ENCODE assay signal across 9 cellular contexts in genomic region chr16:2151188-2152091, GRCh38. TPM values are rescaled to one million over a fixed set of nuclear protein-coding genes. Genes with fewer than 3 reads are reported as not detected.
DNase-seq lines count a peak whose midpoint lies in the region; ATAC-seq, FAIRE-seq and TF ChIP-seq lines count a peak whose summit lies in the region.
"Had no signal": no experiment of that assay in that cellular context is flagged by ENCODE, and none has a peak within 500 bp of the region (broad histone marks: within the 10 kb centered on the region; RNA-seq: fewer than 3 reads in every experiment).

No MANE protein-coding gene starts in this region.

- no peak overlapping the region for H2BK5ac ChIP-seq in H9 (ENCODE audit: insufficient read length, low read length)

- H3K9ac ChIP-seq in H9 (ENCODE audit: extremely low read depth, insufficient read length, low read length) (no peak overlapping the region), kidney (ENCODE audit: low read length in 2 of 2) (peak overlapping the region in 1 of 2 donors; percentile 12)

- H3K4ac ChIP-seq in H9 (ENCODE audit: low read depth, low read length): no peak overlapping the region

- H3T11ph ChIP-seq in H9 (ENCODE audit: low read length): no peak overlapping the region

- intact Hi-C loops in kidney (cut with DNase I): no loop called here

- H3K27ac ChIP-seq in AG04450 (ENCODE audit: low read depth, low read length) (peak overlapping the region; percentile 57), H9 (ENCODE audit: insufficient read length, low read depth, low read length) (no peak overlapping the region), kidney (ENCODE audit: low read depth in 2 of 2, low read length in 2 of 2) (no peak overlapping the region)

- H3K27me3 ChIP-seq in AG04450 (ENCODE audit: control insufficient read depth, insufficient read depth, low read length) (no peaks in the 10 kb centered on the region), H9 (ENCODE audit: insufficient read depth, low read length) (no peaks in the 10 kb centered on the region)

- peak overlapping the region; percentile 56 for H3K4me2 ChIP-seq in H9 (ENCODE audit: insufficient read depth, insufficient read length, low read length)

- no peak overlapping the region for H4K8ac ChIP-seq in H9 (replicated peaks; ENCODE audit: insufficient read length, low read depth, low read length)

- H3K9me3 ChIP-seq in AG04450 (ENCODE audit: control insufficient read depth, insufficient read depth, low read length): no peaks in the 10 kb centered on the region; the same call in 1 of the 2 replicates
- no peaks in the 10 kb centered on the region for H3K9me3 ChIP-seq in H9 (ENCODE audit: control insufficient read depth, low read depth, low read length)
- H3K9me3 ChIP-seq in kidney (ENCODE audit: control insufficient read depth in 1 of 2, low read length in 2 of 2): no peaks in the 10 kb centered on the region

- CTCF ChIA-PET in AG04450 (lab: Charles Lee): interaction anchor here (5.2 kb wide), 1 partner anchor 11 kb away, joined by 21 read pairs; no protein-coding TSS in a partner anchor
- CTCF ChIA-PET in activated CD4-positive, alpha-beta memory T cell treated with anti-CD3 and anti-CD28 coated beads, Interleukin-2, amount 10 ng/mL, durations not matched to agents 7 days and 5 days (lab: Charles Lee): interaction anchor here (0.6 to 3.7 kb wide), 5 partner anchors 11 to 147 kb away, joined by 3 to 18 read pairs (median 4); no protein-coding TSS in a partner anchor

- peaks cover 30% of the 10 kb centered on the region for H3K23me2 ChIP-seq in H9 (ENCODE audit: insufficient read length, low read depth, low read length, poor library complexity, severe bottlenecking)

- FAIRE-seq in kidney (lab: Jason Lieb, UNC): no peak
- FAIRE-seq: GM18507 had no signal

- ATAC-seq in GM19324 (IDR thresholded peaks at IDR 0.05; ENCODE audit: low FRiP score, unreplicated experiment) (no peak), GM18907 (IDR thresholded peaks at IDR 0.05; ENCODE audit: unreplicated experiment) (no peak), HG02938 (IDR thresholded peaks at IDR 0.05; ENCODE audit: unreplicated experiment) (no peak)

- peak overlapping the region; percentile 97 for H3K4me3 Mint-ChIP-seq in H9
- H3K4me3 Mint-ChIP-seq in activated CD4-positive, alpha-beta memory T cell treated with anti-CD3 and anti-CD28 coated beads, Interleukin-2, amount 10 ng/mL, durations not matched to agents 7 days and 5 days: peak overlapping the region; percentile 22

- H2BK20ac ChIP-seq in H9 (ENCODE audit: low read depth, low read length, poor library complexity, severe bottlenecking): no peak overlapping the region

- no CpG with 5 or more reads among the region's 13 CpGs for WGBS in H9 (ENCODE audit: extremely low coverage, insufficient read length, low lambda C conversion rate)

- no peak overlapping the region for H4K91ac ChIP-seq in H9 (ENCODE audit: insufficient read length, low read depth, low read length)

- no peak overlapping the region for H2AFZ ChIP-seq in H9 (ENCODE audit: low read length)

- H3K79me2 ChIP-seq in H9 (ENCODE audit: insufficient read depth, low read length): peaks cover 17% of the 10 kb centered on the region; the same call in 1 of the 2 replicates

- POLR2A ChIA-PET in AG04450 (lab: Yijun Ruan, JAX): interaction anchor here (1.1 kb wide), 1 partner anchor 187 kb away, joined by 4 read pairs; the partner anchor contains the start of gene RPS2
- POLR2A ChIA-PET in activated CD4-positive, alpha-beta memory T cell treated with anti-CD3 and anti-CD28 coated beads, Interleukin-2, amount 10 ng/mL, durations not matched to agents 7 days and 5 days (lab: Charles Lee): interaction anchor here (0.9 to 1.3 kb wide), 2 partner anchors 54 to 129 kb away, joined by 3 to 4 read pairs; partner anchors contain the start of gene MLST8

- H4K20me1 ChIP-seq in H9 (ENCODE audit: control insufficient read depth, insufficient read depth, insufficient read length): no peaks in the 10 kb centered on the region

- peaks cover 0 to 9% of the 10 kb centered on the region in 2 experiments; a peak in 3 of 5 replicates for H3K9me3 Mint-ChIP-seq in H9
- no peaks in the 10 kb centered on the region for H3K9me3 Mint-ChIP-seq in activated CD4-positive, alpha-beta memory T cell treated with anti-CD3 and anti-CD28 coated beads, Interleukin-2, amount 10 ng/mL, durations not matched to agents 7 days and 5 days

- no peak overlapping the region for H2BK15ac ChIP-seq in H9 (ENCODE audit: low read depth, low read length)

- DNase-seq in AG04450 (ENCODE audit: low read depth, low spot score): no peak
- DNase-seq in H9: peak; percentile 77
- DNase-seq in activated CD4-positive, alpha-beta memory T cell treated with anti-CD3 and anti-CD28 coated beads, Interleukin-2, amount 10 ng/mL, durations not matched to agents 7 days and 5 days: no peak
- DNase-seq in kidney: peak; percentile 66
- no peak for DNase-seq in NCI-H524 treated with DMSO at 0.1 percent for 48 hours (lab: John Stamatoyannopoulos, UW)

- H3K14ac ChIP-seq in H9 (ENCODE audit: insufficient read depth, low read length): no peak overlapping the region

- H3K23ac ChIP-seq in H9 (ENCODE audit: insufficient read length, low read depth, low read length): no peak overlapping the region

- TF ChIP-seq CTCF in AG04450 (IDR thresholded peaks at IDR 0.05; ENCODE audit: low read depth, low read length) (no peak), H9 (conservative IDR thresholded peaks at IDR 0.05) (no peak), kidney (IDR thresholded peaks at IDR 0.05; ENCODE audit: borderline replicate concordance, extremely low read depth, insufficient read depth) (no peak)

- H2AK5ac ChIP-seq in H9 (ENCODE audit: insufficient read length, low read length): no peak overlapping the region

- peaks cover 0 to 3% of the 10 kb centered on the region in 2 donors for H3K36me3 ChIP-seq in kidney (ENCODE audit: control insufficient read depth in 1 of 2, insufficient read depth in 2 of 2, low read length in 2 of 2)

- H3K4me1 ChIP-seq in H9 (ENCODE audit: insufficient read depth, low read length) (peaks cover 3% of the 10 kb centered on the region; the same call in 1 of the 2 replicates), kidney (ENCODE audit: control insufficient read depth in 1 of 2, insufficient read depth in 1 of 2, low read depth in 1 of 2, low read length in 2 of 2) (peaks cover 13 to 58% of the 10 kb centered on the region in 2 donors)

- no peak overlapping the region for H2BK120ac ChIP-seq in H9 (ENCODE audit: low read depth, low read length, poor library complexity, severe bottlenecking)

- H3K4me3 ChIP-seq in AG04450 (ENCODE audit: low read depth, low read length) (peak overlapping the region; percentile 15), kidney (ENCODE audit: low read length in 2 of 2) (no peak overlapping the region)

- H3K79me1 ChIP-seq in H9 (ENCODE audit: insufficient read depth, low read depth, low read length, poor library complexity, severe bottlenecking): no peaks in the 10 kb centered on the region

- H2BK12ac ChIP-seq in H9 (ENCODE audit: insufficient read length, low read depth, low read length): no peak overlapping the region

- peaks cover 5% of the 10 kb centered on the region for H3K27me3 Mint-ChIP-seq in H9 (ENCODE audit: low read depth)
- no peaks in the 10 kb centered on the region for H3K27me3 Mint-ChIP-seq in activated CD4-positive, alpha-beta memory T cell treated with anti-CD3 and anti-CD28 coated beads, Interleukin-2, amount 10 ng/mL, durations not matched to agents 7 days and 5 days

- H3K27ac Mint-ChIP-seq in H9: peak overlapping the region in 2 of 3 experiments; percentile 82 to 96; a peak in 4 of 7 replicates
- no peak overlapping the region for H3K27ac Mint-ChIP-seq in activated CD4-positive, alpha-beta memory T cell treated with anti-CD3 and anti-CD28 coated beads, Interleukin-2, amount 10 ng/mL, durations not matched to agents 7 days and 5 days

- no peak overlapping the region for H3K56ac ChIP-seq in H9 (ENCODE audit: insufficient read length, low read depth, low read length)

- H3K36me3 Mint-ChIP-seq in H9 (ENCODE audit: insufficient read depth in 1 of 3, low read depth in 3 of 3): peaks cover 28 to 43% (median 34%) of the 10 kb centered on the region in 3 experiments
- peaks cover 33% of the 10 kb centered on the region for H3K36me3 Mint-ChIP-seq in activated CD4-positive, alpha-beta memory T cell treated with anti-CD3 and anti-CD28 coated beads, Interleukin-2, amount 10 ng/mL, durations not matched to agents 7 days and 5 days (ENCODE audit: low read depth)

- no peak overlapping the region for H3K18ac ChIP-seq in H9 (ENCODE audit: insufficient read length, low read depth, low read length)

- H4K5ac ChIP-seq in H9 (ENCODE audit: insufficient read length, low read depth, low read length): no peak overlapping the region

- H3K4me1 Mint-ChIP-seq in H9: peaks cover 28 to 47% of the 10 kb centered on the region in 2 experiments
- H3K4me1 Mint-ChIP-seq in activated CD4-positive, alpha-beta memory T cell treated with anti-CD3 and anti-CD28 coated beads, Interleukin-2, amount 10 ng/mL, durations not matched to agents 7 days and 5 days: peaks cover 45% of the 10 kb centered on the region

RNA-seq across cellular contexts. Expression of gene RAB26, which starts 3.0 kb away (rescaled TPM):
- polyA plus RNA-seq in AG04450 (2011; rRNA removed) (3.6 and 5.2 TPM in 2 replicates), kidney (ENCODE audit: insufficient read depth, low read depth, low replicate concordance) (3.0 TPM)
- polyA minus RNA-seq in AG04450 (2011; rRNA and poly(A)+ RNA removed): 0.74 and 4.4 TPM in 2 replicates
- total RNA-seq in H9 (2021) (2.4 and 3.0 TPM in 2 replicates), kidney (1.5 TPM)
- total RNA-seq in activated CD4-positive, alpha-beta memory T cell treated with anti-CD3 and anti-CD28 coated beads, Interleukin-2, amount 10 ng/mL, durations not matched to agents 7 days and 5 days: 1 to 10 TPM in 1 of 2 experiments, under 1 TPM in 1; 0.83 to 1.1 TPM

RNA-seq across cellular contexts. Expression of gene TRAF7, which starts 4.1 kb away (rescaled TPM):
- polyA plus RNA-seq in AG04450 (2011; rRNA removed) (35.2 and 49.3 TPM in 2 replicates), kidney (ENCODE audit: insufficient read depth, low read depth, low replicate concordance) (26.1 TPM)
- polyA minus RNA-seq in AG04450 (2011; rRNA and poly(A)+ RNA removed): 63.6 and 89.1 TPM in 2 replicates
- total RNA-seq in H9 (2021) (105 and 108 TPM in 2 replicates), kidney (66.8 TPM)
- total RNA-seq in activated CD4-positive, alpha-beta memory T cell treated with anti-CD3 and anti-CD28 coated beads, Interleukin-2, amount 10 ng/mL, durations not matched to agents 7 days and 5 days: 10 to 100 TPM; 57.3 to 60.3 TPM

RNA-seq across cellular contexts. Expression of gene PKD1, which starts 15.7 kb away (rescaled TPM):
- polyA plus RNA-seq in AG04450 (2011; rRNA removed): 16.1 and 21.7 TPM in 2 replicates
- polyA minus RNA-seq in AG04450 (2011; rRNA and poly(A)+ RNA removed): 29.0 and 29.3 TPM in 2 replicates
- 73.5 and 88.0 TPM in 2 replicates for total RNA-seq in H9 (2021)
- total RNA-seq in activated CD4-positive, alpha-beta memory T cell treated with anti-CD3 and anti-CD28 coated beads, Interleukin-2, amount 10 ng/mL, durations not matched to agents 7 days and 5 days: 10 to 100 TPM; 60.5 to 69.6 TPM
- total RNA-seq in kidney: 88.3 TPM
- polyA plus RNA-seq in kidney (ENCODE audit: insufficient read depth, low read depth, low replicate concordance): 16.2 TPM

RNA-seq across cellular contexts. Expression of gene CASKIN1, which starts 45.0 kb away (rescaled TPM):
- polyA plus RNA-seq in AG04450 (2011; rRNA removed) (0.01 and 0.02 TPM in 2 replicates), kidney (ENCODE audit: insufficient read depth, low read depth, low replicate concordance) (0.30 TPM)
- not detected in 2 replicates for polyA minus RNA-seq in AG04450 (2011; rRNA and poly(A)+ RNA removed)
- total RNA-seq in H9 (2021) (7.9 and 9.3 TPM in 2 replicates), kidney (0.66 TPM)
- total RNA-seq in activated CD4-positive, alpha-beta memory T cell treated with anti-CD3 and anti-CD28 coated beads, Interleukin-2, amount 10 ng/mL, durations not matched to agents 7 days and 5 days: 1 to 10 TPM in 1 of 2 experiments, under 1 TPM in 1; 0.18 to 1.4 TPM

RNA-seq across cellular contexts. Expression of gene MLST8, which starts 53.8 kb away (rescaled TPM):
- 41.1 and 55.1 TPM in 2 replicates for polyA plus RNA-seq in AG04450 (2011; rRNA removed)
- 47.4 and 58.8 TPM in 2 replicates for polyA minus RNA-seq in AG04450 (2011; rRNA and poly(A)+ RNA removed)
- total RNA-seq in H9 (2021): 74.5 and 75.9 TPM in 2 replicates
- total RNA-seq in activated CD4-positive, alpha-beta memory T cell treated with anti-CD3 and anti-CD28 coated beads, Interleukin-2, amount 10 ng/mL, durations not matched to agents 7 days and 5 days: 10 to 100 TPM; 32.6 to 33.7 TPM
- total RNA-seq in kidney: 34.0 TPM
- polyA plus RNA-seq in kidney (ENCODE audit: insufficient read depth, low read depth, low replicate concordance): 63.3 TPM

Comparison
In these comparisons a context has a peak if more than half of its experiments do, and no peak if none do; other contexts are left out.
1. DNase-seq: peak in H9 (single experiment) and kidney (single experiment); none in AG04450 (single experiment), activated CD4-positive, alpha-beta memory T cell treated with anti-CD3 and anti-CD28 coated beads, Interleukin-2, amount 10 ng/mL, durations not matched to agents 7 days and 5 days (single experiment) and NCI-H524 treated with DMSO at 0.1 percent for 48 hours (single experiment).